In the genomic region with DNA sequence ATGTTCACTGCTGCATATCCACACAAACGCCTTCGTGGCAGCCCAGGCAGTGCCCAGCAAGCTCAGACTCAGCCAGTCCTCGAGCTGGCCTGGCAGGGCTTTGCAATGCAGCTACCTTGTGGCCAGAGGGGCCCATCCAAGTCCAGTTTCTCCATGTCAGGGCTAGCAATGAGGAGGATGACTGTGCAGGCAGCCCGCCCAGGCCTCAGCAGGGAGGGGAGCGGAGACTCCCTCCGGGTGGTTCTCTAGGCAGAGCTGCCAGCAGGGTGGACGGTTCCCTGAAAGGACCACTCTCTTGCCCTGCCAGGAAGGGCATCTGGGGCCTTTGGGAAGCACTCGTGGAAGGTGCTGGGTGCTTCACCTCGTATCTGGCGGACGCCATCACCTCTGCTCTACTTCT, we compare ENCODE assay signal across 1 cellular context.
TF ChIP-seq lines count a peak whose summit lies in the region.

No MANE protein-coding gene starts in this region.

TF ChIP-seq in HepG2, 621 proteins besides CTCF, POLR2A, EP300 and RAD21 (continued from another document):
- TF ChIP-seq, protein P1, sequence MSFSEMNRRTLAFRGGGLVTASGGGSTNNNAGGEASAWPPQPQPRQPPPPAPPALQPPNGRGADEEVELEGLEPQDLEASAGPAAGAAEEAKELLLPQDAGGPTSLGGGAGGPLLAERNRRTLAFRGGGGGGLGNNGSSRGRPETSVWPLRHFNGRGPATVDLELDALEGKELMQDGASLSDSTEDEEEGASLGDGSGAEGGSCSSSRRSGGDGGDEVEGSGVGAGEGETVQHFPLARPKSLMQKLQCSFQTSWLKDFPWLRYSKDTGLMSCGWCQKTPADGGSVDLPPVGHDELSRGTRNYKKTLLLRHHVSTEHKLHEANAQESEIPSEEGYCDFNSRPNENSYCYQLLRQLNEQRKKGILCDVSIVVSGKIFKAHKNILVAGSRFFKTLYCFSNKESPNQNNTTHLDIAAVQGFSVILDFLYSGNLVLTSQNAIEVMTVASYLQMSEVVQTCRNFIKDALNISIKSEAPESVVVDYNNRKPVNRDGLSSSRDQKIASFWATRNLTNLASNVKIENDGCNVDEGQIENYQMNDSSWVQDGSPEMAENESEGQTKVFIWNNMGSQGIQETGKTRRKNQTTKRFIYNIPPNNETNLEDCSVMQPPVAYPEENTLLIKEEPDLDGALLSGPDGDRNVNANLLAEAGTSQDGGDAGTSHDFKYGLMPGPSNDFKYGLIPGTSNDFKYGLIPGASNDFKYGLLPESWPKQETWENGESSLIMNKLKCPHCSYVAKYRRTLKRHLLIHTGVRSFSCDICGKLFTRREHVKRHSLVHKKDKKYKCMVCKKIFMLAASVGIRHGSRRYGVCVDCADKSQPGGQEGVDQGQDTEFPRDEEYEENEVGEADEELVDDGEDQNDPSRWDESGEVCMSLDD (CRISPR knock-in tag; IDR thresholded peaks at IDR 0.05; ENCODE audit: borderline replicate concordance) = no peak
- TF ChIP-seq, protein P2, sequence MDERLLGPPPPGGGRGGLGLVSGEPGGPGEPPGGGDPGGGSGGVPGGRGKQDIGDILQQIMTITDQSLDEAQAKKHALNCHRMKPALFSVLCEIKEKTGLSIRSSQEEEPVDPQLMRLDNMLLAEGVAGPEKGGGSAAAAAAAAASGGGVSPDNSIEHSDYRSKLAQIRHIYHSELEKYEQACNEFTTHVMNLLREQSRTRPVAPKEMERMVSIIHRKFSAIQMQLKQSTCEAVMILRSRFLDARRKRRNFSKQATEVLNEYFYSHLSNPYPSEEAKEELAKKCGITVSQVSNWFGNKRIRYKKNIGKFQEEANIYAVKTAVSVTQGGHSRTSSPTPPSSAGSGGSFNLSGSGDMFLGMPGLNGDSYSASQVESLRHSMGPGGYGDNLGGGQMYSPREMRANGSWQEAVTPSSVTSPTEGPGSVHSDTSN (CRISPR knock-in tag; IDR thresholded peaks at IDR 0.05) = no peak
- TF ChIP-seq CHD4 (IDR thresholded peaks at IDR 0.05; ENCODE audit: borderline replicate concordance, low read length) (no peak), ZNF609 (CRISPR knock-in tag; IDR thresholded peaks at IDR 0.05; ENCODE audit: borderline replicate concordance) (no peak), ERF (CRISPR knock-in tag; IDR thresholded peaks at IDR 0.05) (no peak), RFX3 (CRISPR knock-in tag; IDR thresholded peaks at IDR 0.05) (no peak), DNMT1 (CRISPR knock-in tag; IDR thresholded peaks at IDR 0.05) (no peak), ZNF605 (CRISPR knock-in tag; IDR thresholded peaks at IDR 0.05) (no peak), FOXO1 (CRISPR knock-in tag; IDR thresholded peaks at IDR 0.05) (no peak)
TF ChIP-seq in HepG2: peak in this region for 0.
